Comparison of ENCODE assay signal across 8 cellular contexts in genomic region chr22:33918676-33919590, GRCh38. TPM values are rescaled to one million over a fixed set of nuclear protein-coding genes. Genes with fewer than 3 reads are reported as not detected.
A peak's percentile ranks its signal among the peaks of the same experiment; 100 is the strongest.
DNase-seq lines count a peak whose midpoint lies in the region; ATAC-seq and TF ChIP-seq lines count a peak whose summit lies in the region.

No MANE protein-coding gene starts in this region.

- no peaks in the 10 kb centered on the region for H3K27me3 ChIP-seq in AG04450 (ENCODE audit: control insufficient read depth, insufficient read depth, low read length)

- H3K27ac ChIP-seq in AG04450 (ENCODE audit: low read depth, low read length), result no peak overlapping the region
- H3K27ac ChIP-seq in urinary bladder (ENCODE audit: low read depth), result no peak overlapping the region

- CTCF ChIA-PET in AG04450 (lab: Charles Lee), result interaction anchor here (0.6 to 2.2 kb wide), 11 partner anchors 10 to 1226 kb away, joined by 3 to 10 read pairs (median 4); no protein-coding TSS in a partner anchor

- DNase-seq in AG04450 (ENCODE audit: low read depth, low spot score), result no peak
- no peak for DNase-seq in HFF-Myc (ENCODE audit: extremely low read depth, low read depth)
- DNase-seq in cardiac fibroblast (ENCODE audit: low read depth in 2 of 2), result peak; percentile 20 to 44
- DNase-seq in medulla oblongata (ENCODE audit: extremely low spot score), result peak; percentile 34
- no peak for DNase-seq in CD1c-positive myeloid dendritic cell (ENCODE audit: extremely low spot score)

- H3K9me3 ChIP-seq in AG04450 (ENCODE audit: control insufficient read depth, insufficient read depth, low read length), result no peaks in the 10 kb centered on the region; the same call in 1 of the 2 replicates

- H3K4me3 ChIP-seq in AG04450 (ENCODE audit: low read depth, low read length) (peak overlapping the region; percentile 72), HFF-Myc (replicated peaks; ENCODE audit: low read depth, low read length) (peak overlapping the region; percentile 66), cardiac fibroblast (replicated peaks in 1 of 2; ENCODE audit: low read depth in 2 of 2, low read length in 2 of 2) (peak overlapping the region; percentile 67 to 69), urinary bladder (ENCODE audit: low read depth, low read length) (peak overlapping the region; percentile 66)

- 44% methylated on average over 13 of the region's 13 CpGs for WGBS in urinary bladder

- POLR2A ChIA-PET in AG04450 (lab: Yijun Ruan, JAX), result interaction anchor here (0.6 kb wide), 1 partner anchor 339 kb away, joined by 5 read pairs; no protein-coding TSS in a partner anchor

- no peaks in the 10 kb centered on the region for H3K4me1 ChIP-seq in urinary bladder (ENCODE audit: insufficient read depth)

- TF ChIP-seq CTCF in AG04450 (IDR thresholded peaks at IDR 0.05; ENCODE audit: low read depth, low read length) (no peak), HFF-Myc (IDR thresholded peaks at IDR 0.05; ENCODE audit: low read depth, low read length, missing control alignments) (no peak), cardiac fibroblast (IDR thresholded peaks at IDR 0.05; ENCODE audit: low read depth, low read length) (no peak)

- H3K36me3 ChIP-seq in urinary bladder (ENCODE audit: insufficient read depth), result no peaks in the 10 kb centered on the region

- ATAC-seq in GM19463 (IDR thresholded peaks at IDR 0.05; ENCODE audit: unreplicated experiment), result no peak
- no peak for ATAC-seq in GM21367 (IDR thresholded peaks at IDR 0.05; ENCODE audit: unreplicated experiment)

RNA-seq across cellular contexts. Expression of gene LARGE1, which starts 1.3 kb away (rescaled TPM):
- polyA plus RNA-seq in AG04450 (2011; rRNA removed) (8.4 and 9.9 TPM in 2 replicates), urinary bladder (34.5 TPM)
- 22.7 and 27.9 TPM in 2 replicates for polyA minus RNA-seq in AG04450 (2011; rRNA and poly(A)+ RNA removed)
- total RNA-seq in urinary bladder, result 27.9 TPM

Comparison
In these comparisons a context has a peak if more than half of its experiments do, and no peak if none do; other contexts are left out.
1. DNase-seq: peak in cardiac fibroblast (2 of 2) and medulla oblongata (single experiment); none in AG04450 (single experiment), HFF-Myc (single experiment) and CD1c-positive myeloid dendritic cell (single experiment).
2. Peak in every context shown above with its lines, with median percentiles within 50 percentile points of each other: H3K4me3 ChIP-seq.